In genomic region chr20:29873946-29874345, GRCh38 we compare ENCODE assay signal across 8 cellular contexts.
DNase-seq lines count a peak whose midpoint lies in the region; ATAC-seq, FAIRE-seq and TF ChIP-seq lines count a peak whose summit lies in the region.
"Had no signal": no experiment of that assay in that cellular context is flagged by ENCODE, and none has a peak within 500 bp of the region (broad histone marks: within the 10 kb centered on the region; RNA-seq: fewer than 3 reads in every experiment).

No MANE protein-coding gene starts in this region.

- FAIRE-seq in bronchial epithelial cell (lab: Jason Lieb, UNC): no peak

- H2BK15ac ChIP-seq in mesendoderm (replicated peaks; ENCODE audit: low read depth): no peak overlapping the region

- no peak overlapping the region for H3K23ac ChIP-seq in mesendoderm (ENCODE audit: low read length)

- H3K4me1 ChIP-seq in mesendoderm (ENCODE audit: control insufficient read depth, low read depth, low read length): no peaks in the 10 kb centered on the region

- H3K79me2 ChIP-seq in mesendoderm (ENCODE audit: control insufficient read depth, insufficient read depth, low read length): no peaks in the 10 kb centered on the region

- no peak overlapping the region for H3K9ac ChIP-seq in mesendoderm (ENCODE audit: low read length)

- H3K56ac ChIP-seq in mesendoderm (ENCODE audit: low read length): no peak overlapping the region

- no peaks in the 10 kb centered on the region for H3K79me1 ChIP-seq in mesendoderm (ENCODE audit: low read length)

- H4K5ac ChIP-seq in mesendoderm (ENCODE audit: low read length): no peak overlapping the region

- no peak overlapping the region for H2BK5ac ChIP-seq in mesendoderm (ENCODE audit: low read length)

- no peaks in the 10 kb centered on the region for H3K36me3 ChIP-seq in bronchial epithelial cell (ENCODE audit: control insufficient read depth, insufficient read depth, low read length)
- no peaks in the 10 kb centered on the region for H3K36me3 ChIP-seq in mesendoderm (ENCODE audit: control insufficient read depth, insufficient read depth, low read length)

- WGBS in mesendoderm (ENCODE audit: extremely low coverage, insufficient coverage, low lambda C conversion rate): no CpG with 5 or more reads among the region's 28 CpGs

- no peak overlapping the region for H2AK5ac ChIP-seq in mesendoderm (ENCODE audit: low read length)

- peak overlapping the region; percentile 34 for H3K4me3 ChIP-seq in bronchial epithelial cell (ENCODE audit: low read depth, low read length)
- no peak overlapping the region for H3K4me3 ChIP-seq in mesendoderm (ENCODE audit: low read length)

- H3K27ac ChIP-seq in mesendoderm (ENCODE audit: low read depth, low read length): no peak overlapping the region

- no peak overlapping the region for H3K4me2 ChIP-seq in mesendoderm (ENCODE audit: low read length)

- H4K8ac ChIP-seq in mesendoderm (ENCODE audit: low read depth, low read length): no peak overlapping the region

- no peak overlapping the region for H3K18ac ChIP-seq in mesendoderm (ENCODE audit: low read length)

- TF ChIP-seq CTCF in GM20000 (IDR thresholded peaks at IDR 0.05; ENCODE audit: extremely low read depth, missing control alignments): no peak
- no peak for TF ChIP-seq CTCF in bronchial epithelial cell (IDR thresholded peaks at IDR 0.05; ENCODE audit: insufficient read depth, low read length, severe bottlenecking)

- no peak overlapping the region for H3K4ac ChIP-seq in mesendoderm (ENCODE audit: low read depth, low read length)

- no peak overlapping the region for H2BK120ac ChIP-seq in mesendoderm (ENCODE audit: low read depth, low read length)

- DNase-seq in GM20000 (ENCODE audit: low spot score) (peak; percentile 31), NCI-H2171 treated with DMSO at 0.1 percent for 48 hours (lab: John Stamatoyannopoulos, UW) (peak; percentile 43), bronchial epithelial cell (ENCODE audit: low read depth) (peak; percentile 12), mesendoderm (peak; percentile 71), midbrain (lab: John Stamatoyannopoulos, UW) (no peak)
- no peak for DNase-seq in activated CD4-positive, CD25-positive, alpha-beta regulatory T cell (lab: John Stamatoyannopoulos, UW)

- H3K27me3 ChIP-seq in bronchial epithelial cell (ENCODE audit: control insufficient read depth, insufficient read depth, low read length) (no peaks in the 10 kb centered on the region), mesendoderm (ENCODE audit: insufficient read depth, low read length, poor library complexity) (no peaks in the 10 kb centered on the region)

- ATAC-seq in GM21447 (IDR thresholded peaks at IDR 0.05; ENCODE audit: unreplicated experiment): no peak
- ATAC-seq: Panc1 had no signal

Comparison
In these comparisons a context has a peak if more than half of its experiments do, and no peak if none do; other contexts are left out.
1. DNase-seq: peak in GM20000 (single experiment), NCI-H2171 treated with DMSO at 0.1 percent for 48 hours (single experiment), bronchial epithelial cell (single experiment) and mesendoderm (single experiment); none in midbrain (single experiment) and activated CD4-positive, CD25-positive, alpha-beta regulatory T cell (0 of 4).